ENCODE assay signal across 2 cellular contexts in genomic region chr5:6478793-6479192, GRCh38.
TF ChIP-seq lines count a peak whose summit lies in the region.

No MANE protein-coding gene starts in this region.

TF ChIP-seq in SK-N-SH, 30 proteins besides CTCF, POLR2A, EP300 and RAD21 (continued from another document):
- TF ChIP-seq MAX (IDR thresholded peaks at IDR 0.05; ENCODE audit: low read depth) (no peak), NRF1 (IDR thresholded peaks at IDR 0.05; ENCODE audit: low read depth, low read length) (no peak), YY1 (IDR thresholded peaks at IDR 0.05; ENCODE audit: low read depth) (no peak), FOXJ3 (CRISPR knock-in tag; IDR thresholded peaks at IDR 0.05) (0 out of 2 replicates have a peak, but pooled peaks have one; percentile 15), SMC3 (IDR thresholded peaks at IDR 0.05; ENCODE audit: low read depth, low read length) (no peak), TAF1 (IDR thresholded peaks at IDR 0.05; ENCODE audit: borderline replicate concordance, low read depth, low read length) (no peak), CHD2 (IDR thresholded peaks at IDR 0.05; ENCODE audit: low read length, partially characterized antibody) (no peak), MXI1 (IDR thresholded peaks at IDR 0.05; ENCODE audit: low read depth, low read length) (0 out of 2 replicates have a peak, but pooled peaks have one; percentile 21), NFIC (IDR thresholded peaks at IDR 0.05; ENCODE audit: borderline replicate concordance) (no peak), SIN3A (IDR thresholded peaks at IDR 0.05; ENCODE audit: borderline replicate concordance, low read depth, low read length) (no peak), FOSL2 (IDR thresholded peaks at IDR 0.05; ENCODE audit: borderline replicate concordance, low read depth) (no peak), REST (IDR thresholded peaks at IDR 0.05; ENCODE audit: low read depth, low read length) (no peak), GATA2 (CRISPR knock-in tag; IDR thresholded peaks at IDR 0.05) (peak; percentile 56; the same call in 1 of the 2 replicates)

TF ChIP-seq in SK-N-SH treated with all-trans-retinoic acid at 6 μM for 48 hours, 23 proteins besides CTCF, POLR2A, EP300 and RAD21 (continued from another document):
- TF ChIP-seq CSRNP3 (CRISPR knock-in tag; IDR thresholded peaks at IDR 0.05) (no peak), TCF4 (CRISPR knock-in tag; IDR thresholded peaks at IDR 0.05; ENCODE audit: borderline replicate concordance) (no peak), ZFP3 (CRISPR knock-in tag; IDR thresholded peaks at IDR 0.05) (no peak), ZFP30 (CRISPR knock-in tag; IDR thresholded peaks at IDR 0.05) (no peak), BACH2 (CRISPR knock-in tag; IDR thresholded peaks at IDR 0.05; ENCODE audit: borderline replicate concordance) (no peak)
